Comparison of ENCODE assay signal across 18 cellular contexts in the genomic region with DNA sequence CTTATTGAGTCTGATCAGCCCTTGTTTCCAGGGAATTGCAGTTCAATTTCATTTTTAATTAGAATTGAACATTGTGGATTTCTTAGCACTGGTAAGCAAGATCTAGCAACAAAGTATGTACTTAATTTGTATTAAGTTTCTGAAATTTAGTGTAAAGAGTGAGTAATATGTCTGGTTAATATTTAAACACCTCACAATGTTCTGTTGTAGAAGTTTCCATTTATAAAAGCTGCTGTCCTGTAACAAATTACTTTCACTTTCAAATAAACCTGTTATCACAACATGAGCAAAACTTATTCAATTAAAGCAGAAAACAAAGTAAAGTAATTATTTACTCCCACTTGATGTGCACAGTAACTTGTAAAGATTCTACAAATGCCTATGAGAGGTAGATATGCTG.
DNase-seq lines count a peak whose midpoint lies in the region; ATAC-seq, FAIRE-seq and TF ChIP-seq lines count a peak whose summit lies in the region.
"Had no signal": no experiment of that assay in that cellular context is flagged by ENCODE, and none has a peak within 500 bp of the region (broad histone marks: within the 10 kb centered on the region; RNA-seq: fewer than 3 reads in every experiment).

No MANE protein-coding gene starts in this region.

- DNase-seq in GM10248 (ENCODE audit: extremely low spot score) = peak; percentile 18
- DNase-seq in HT-29 (ENCODE audit: low spot score) = peak; percentile 63
- peak; percentile 29 for DNase-seq in kidney epithelial cell (ENCODE audit: low read depth)
- DNase-seq in NCI-H524 (lab: John Stamatoyannopoulos, UW) = no peak
- DNase-seq in stimulated activated effector memory CD8-positive, alpha-beta T cell treated with anti-CD3 and anti-CD28 coated beads, Interleukin-12 subunit alpha, Interleukin-12 subunit beta, amount 100 ng/mL, for 72 hours (ENCODE audit: low spot score in 2 of 2) = no peak
- no peak for DNase-seq in iPS-NIHi11 (ENCODE audit: low spot score)
- no peak for DNase-seq in urothelium cell line (ENCODE audit: low spot score)
- DNase-seq: activated T-cell treated with anti-CD3 and anti-CD28 coated beads, Interleukin-2, amount 50 U/mL, for 48 hours; GDM1; NCI-H1105 treated with DMSO at 0.1 percent for 48 hours; NCI-H526; occipital lobe; SJCRH30; stimulated activated CD4-positive, alpha-beta T cell treated with anti-CD3 and anti-CD28 coated beads, Interleukin-2, amount 100 ng/mL, for 48 hours; stimulated activated naive CD8-positive, alpha-beta T cell treated with anti-CD3 and anti-CD28 coated beads, Interleukin-15, Interleukin-2, amounts not matched to agents 100 U/mL and 50 U/mL, for 24 hours had no signal

- no peaks in the 10 kb centered on the region for H3K4me1 Mint-ChIP-seq in stimulated activated effector memory CD8-positive, alpha-beta T cell treated with anti-CD3 and anti-CD28 coated beads, Interleukin-12 subunit alpha, Interleukin-12 subunit beta, amount 100 ng/mL, for 72 hours

- no peaks in the 10 kb centered on the region for H3K36me3 ChIP-seq in kidney epithelial cell (ENCODE audit: control insufficient read depth, insufficient read depth, low read length)
- H3K36me3 ChIP-seq: ascending aorta, SJCRH30 had no signal

- TF ChIP-seq CTCF in GM10248 (IDR thresholded peaks at IDR 0.05; ENCODE audit: control extremely low read depth, extremely low read depth, low read depth, missing control alignments) (no peak), kidney epithelial cell (IDR thresholded peaks at IDR 0.05; ENCODE audit: insufficient read depth, low read length, poor library complexity, severe bottlenecking) (no peak)

- no peaks in the 10 kb centered on the region for H3K36me3 Mint-ChIP-seq in stimulated activated effector memory CD8-positive, alpha-beta T cell treated with anti-CD3 and anti-CD28 coated beads, Interleukin-12 subunit alpha, Interleukin-12 subunit beta, amount 100 ng/mL, for 72 hours

- H3K9me3 Mint-ChIP-seq in stimulated activated effector memory CD8-positive, alpha-beta T cell treated with anti-CD3 and anti-CD28 coated beads, Interleukin-12 subunit alpha, Interleukin-12 subunit beta, amount 100 ng/mL, for 72 hours = peaks cover 2% of the 10 kb centered on the region

- no peak overlapping the region for H3K27ac Mint-ChIP-seq in stimulated activated effector memory CD8-positive, alpha-beta T cell treated with anti-CD3 and anti-CD28 coated beads, Interleukin-12 subunit alpha, Interleukin-12 subunit beta, amount 100 ng/mL, for 72 hours

- CTCF ChIA-PET in GM10248 (lab: Yijun Ruan, JAX) = no interaction called here

- POLR2A ChIA-PET in GM10248 (lab: Yijun Ruan, JAX) = no interaction called here

- H3K4me3 ChIP-seq in kidney epithelial cell (ENCODE audit: low read depth, low read length) = no peak overlapping the region
- H3K4me3 ChIP-seq: ascending aorta, lung, SJCRH30 had no signal

- no peak overlapping the region for H3K4me3 Mint-ChIP-seq in stimulated activated effector memory CD8-positive, alpha-beta T cell treated with anti-CD3 and anti-CD28 coated beads, Interleukin-12 subunit alpha, Interleukin-12 subunit beta, amount 100 ng/mL, for 72 hours

- peak; percentile 77 for ATAC-seq in GM21825 (IDR thresholded peaks at IDR 0.05; ENCODE audit: unreplicated experiment)
- no peak for ATAC-seq in stimulated activated effector memory CD8-positive, alpha-beta T cell treated with anti-CD3 and anti-CD28 coated beads, Interleukin-12 subunit alpha, Interleukin-12 subunit beta, amount 100 ng/mL, for 72 hours
- ATAC-seq: stimulated activated naive CD8-positive, alpha-beta T cell treated with anti-CD3 and anti-CD28 coated beads, Interleukin-15, Interleukin-2, amounts not matched to agents 100 U/mL and 50 U/mL, for 24 hours had no signal

- no peak for FAIRE-seq in urothelium cell line (lab: Jason Lieb, UNC)

- no peaks in the 10 kb centered on the region for H3K27me3 ChIP-seq in kidney epithelial cell (ENCODE audit: control insufficient read depth, insufficient read depth, low read length)
- H3K27me3 ChIP-seq: ascending aorta, SJCRH30 had no signal

Comparison
In these comparisons a context has a peak if more than half of its experiments do, and no peak if none do; other contexts are left out.
1. DNase-seq: peak in GM10248 (single experiment), HT-29 (single experiment) and kidney epithelial cell (single experiment); none in NCI-H524 (0 of 2), stimulated activated effector memory CD8-positive, alpha-beta T cell treated with anti-CD3 and anti-CD28 coated beads, Interleukin-12 subunit alpha, Interleukin-12 subunit beta, amount 100 ng/mL, for 72 hours (0 of 2), iPS-NIHi11 (single experiment) and urothelium cell line (single experiment).